8 cellular contexts compared by ENCODE assay signal in the genomic region with DNA sequence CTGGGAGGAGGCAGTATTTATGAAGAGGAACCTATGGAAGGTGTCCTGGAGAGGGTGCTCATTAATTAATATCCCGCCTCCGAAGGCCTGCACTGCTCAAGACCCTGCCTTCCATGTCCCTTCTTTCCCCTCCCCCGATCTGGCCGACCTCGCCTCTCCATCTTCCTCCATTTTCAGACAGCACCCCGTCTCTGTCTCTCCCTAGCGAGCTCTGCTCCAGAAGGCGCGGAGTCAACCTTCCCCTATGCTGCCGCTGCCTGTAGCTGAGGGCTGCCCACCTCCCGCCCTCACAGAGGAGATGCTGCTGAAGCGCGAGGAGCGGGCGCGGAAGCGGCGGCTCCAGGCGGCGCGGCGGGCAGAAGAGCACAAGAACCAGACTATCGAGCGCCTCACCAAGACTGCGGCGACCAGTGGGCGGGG. TPM values are rescaled to one million over a fixed set of nuclear protein-coding genes. Genes with fewer than 3 reads are reported as not detected.
DNase-seq lines count a peak whose midpoint lies in the region; ATAC-seq, FAIRE-seq and TF ChIP-seq lines count a peak whose summit lies in the region.

No MANE protein-coding gene starts in this region.

- no peak for DNase-seq in MCF 10A (ENCODE audit: unreplicated experiment)
- DNase-seq in HTR-8/SVneo (ENCODE audit: insufficient read length, low spot score) = no peak
- DNase-seq in GF-D8 (lab: John Stamatoyannopoulos, UW) = no peak
- no peak for DNase-seq in globus pallidus (ENCODE audit: low spot score)

- TF ChIP-seq CTCF in C4-2B (conservative IDR thresholded peaks at IDR 0.05) = no peak
- no peak for TF ChIP-seq CTCF in MCF 10A (IDR thresholded peaks at IDR 0.05; ENCODE audit: unreplicated experiment)

- peak overlapping the region; percentile 75 for H3K4me3 ChIP-seq in mononuclear cell (ENCODE audit: low read length)

- no peaks in the 10 kb centered on the region for H3K9me3 ChIP-seq in mononuclear cell (ENCODE audit: low read depth, low read length)

- no peak for ATAC-seq in GM21367 (IDR thresholded peaks at IDR 0.05; ENCODE audit: unreplicated experiment)

- H3K27me3 Mint-ChIP-seq in IgD-negative memory B cell (no peaks in the 10 kb centered on the region), MCF 10A (ENCODE audit: insufficient read depth, unreplicated experiment) (no peaks in the 10 kb centered on the region)

- H3K27ac Mint-ChIP-seq in IgD-negative memory B cell (peak overlapping the region; percentile 92 to 100 (median 98)), MCF 10A (ENCODE audit: low read depth, unreplicated experiment) (peak overlapping the region; percentile 91)

- no peak for FAIRE-seq in HTR-8/SVneo (lab: Jason Lieb, UNC)

- peaks cover 5% of the 10 kb centered on the region for H3K36me3 Mint-ChIP-seq in IgD-negative memory B cell
- H3K36me3 Mint-ChIP-seq in MCF 10A (ENCODE audit: insufficient read depth, unreplicated experiment) = peaks cover 59% of the 10 kb centered on the region

- intact Hi-C loops in MCF 10A (cut with micrococcal nuclease) = no loop called here

- peaks cover 52% of the 10 kb centered on the region for H3K4me1 ChIP-seq in mononuclear cell (ENCODE audit: insufficient read depth, low read length)

- H3K4me1 Mint-ChIP-seq in IgD-negative memory B cell = peaks cover 40 to 48% (median 47%) of the 10 kb centered on the region in 3 donors
- H3K4me1 Mint-ChIP-seq in MCF 10A (ENCODE audit: insufficient read depth, unreplicated experiment) = peaks cover 46% of the 10 kb centered on the region

- peak overlapping the region; percentile 81 for H3K27ac ChIP-seq in C4-2B

- peak overlapping the region; percentile 90 to 96 (median 96) for H3K4me3 Mint-ChIP-seq in IgD-negative memory B cell
- peak overlapping the region; percentile 98 for H3K4me3 Mint-ChIP-seq in MCF 10A (ENCODE audit: unreplicated experiment)

- H3K9me3 Mint-ChIP-seq in IgD-negative memory B cell (no peaks in the 10 kb centered on the region), MCF 10A (ENCODE audit: unreplicated experiment) (no peaks in the 10 kb centered on the region)

- POLR2A ChIA-PET in MCF 10A (lab: Yijun Ruan, JAX) = interaction anchor here (0.7 to 9.2 kb wide), 14 partner anchors 8 to 720 kb away, joined by 3 to 132 read pairs (median 9); a partner anchor contains a TSS

- BruUV-seq in MCF 10A (replicated peaks; lab: Mats Ljungman, UMichigan) = no TSS peak

- no peaks in the 10 kb centered on the region for H3K27me3 ChIP-seq in mononuclear cell (ENCODE audit: insufficient read depth, low read length)

- CTCF ChIA-PET in MCF 10A (lab: Yijun Ruan, JAX) = interaction anchor here (0.6 to 4.5 kb wide), 6 partner anchors 17 to 207 kb away, joined by 3 to 35 read pairs (median 3); a partner anchor contains a TSS

RNA-seq across cellular contexts. Expression of a gene that starts 1.1 kb away (rescaled TPM):
- 39.5 TPM for polyA plus RNA-seq in IgD-negative memory B cell
- total RNA-seq in MCF 10A (2022) = 45.7 and 46.5 TPM in 2 replicates
- 18.5 TPM for total RNA-seq in mononuclear cell

RNA-seq across cellular contexts. Expression of a gene that starts 2.3 kb away (rescaled TPM):
- 11.4 TPM for polyA plus RNA-seq in IgD-negative memory B cell
- total RNA-seq in MCF 10A (2022) = 34.6 and 36.0 TPM in 2 replicates
- 15.3 TPM for total RNA-seq in mononuclear cell

RNA-seq across cellular contexts. Expression of a gene that starts 8.0 kb away (rescaled TPM):
- 37.7 TPM for polyA plus RNA-seq in IgD-negative memory B cell
- total RNA-seq in MCF 10A (2022) (60.4 and 67.9 TPM in 2 replicates), mononuclear cell (17.1 TPM)

RNA-seq across cellular contexts. Expression of a gene that starts 15.3 kb away (rescaled TPM):
- polyA plus RNA-seq in IgD-negative memory B cell = 144 TPM
- total RNA-seq in MCF 10A (2022) = 115 and 123 TPM in 2 replicates
- 8.3 TPM for total RNA-seq in mononuclear cell

RNA-seq across cellular contexts. Expression of a gene that starts 15.4 kb away (rescaled TPM):
- polyA plus RNA-seq in IgD-negative memory B cell = 0.88 TPM
- 49.1 and 63.0 TPM in 2 replicates for total RNA-seq in MCF 10A (2022)
- 0.31 TPM for total RNA-seq in mononuclear cell
